In the genomic region with DNA sequence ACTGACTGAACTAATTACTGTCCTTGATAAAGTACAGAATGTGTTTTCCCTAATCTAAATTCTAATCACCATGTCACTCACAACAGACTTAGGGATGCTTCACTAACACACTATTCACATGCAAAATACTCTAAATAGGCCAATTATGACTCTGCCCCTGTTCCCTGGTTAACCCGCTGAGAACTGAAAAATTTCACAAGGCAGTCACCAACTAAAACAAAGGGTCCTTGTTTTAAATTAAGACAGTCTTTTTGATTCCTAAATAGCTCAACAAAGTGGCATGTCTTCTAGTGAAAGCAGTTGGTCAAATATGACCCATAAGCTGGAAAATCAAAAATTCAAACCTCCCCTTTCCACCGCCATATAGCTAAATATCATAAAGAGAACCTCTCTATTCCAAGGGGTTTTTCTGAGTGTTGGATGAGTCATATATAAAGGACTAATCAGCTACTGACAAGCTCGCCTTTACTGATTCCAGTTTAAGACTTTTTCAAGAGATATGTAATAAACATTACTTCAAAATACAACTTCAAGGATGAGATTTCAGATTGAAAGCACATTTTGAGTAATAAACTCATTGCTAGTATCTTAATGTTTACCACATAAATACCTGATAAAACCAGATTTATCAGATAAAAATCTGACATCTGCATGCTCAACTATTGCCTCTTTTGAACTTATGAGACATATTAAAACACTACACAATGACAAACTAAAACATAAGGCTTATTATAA, we compare ENCODE assay signal across 14 cellular contexts.
DNase-seq lines count a peak whose midpoint lies in the region; ATAC-seq, FAIRE-seq and TF ChIP-seq lines count a peak whose summit lies in the region.
"Had no signal": no experiment of that assay in that cellular context is flagged by ENCODE, and none has a peak within 500 bp of the region (broad histone marks: within the 10 kb centered on the region; RNA-seq: fewer than 3 reads in every experiment).

No MANE protein-coding gene starts in this region.

- no peaks in the 10 kb centered on the region for H3K27me3 ChIP-seq in layer of hippocampus (ENCODE audit: control insufficient read depth, insufficient read depth, low read length)
- no peaks in the 10 kb centered on the region for H3K27me3 ChIP-seq in Peyer's patch

- DNase-seq in SK-N-MC (ENCODE audit: low read depth, low spot score), result no peak
- no peak for DNase-seq in DMS53 (lab: John Stamatoyannopoulos, UW)
- DNase-seq in NCI-H2171 (lab: John Stamatoyannopoulos, UW), result no peak
- no peak for DNase-seq in GM19239 (ENCODE audit: insufficient read length, low spot score)
- no peak for DNase-seq in Peyer's patch
- DNase-seq: activated CD4-positive, alpha-beta memory T cell treated with anti-CD3 and anti-CD28 coated beads for 36 hours; activated naive CD4-positive, alpha-beta T cell treated with anti-CD3 and anti-CD28 coated beads, Interleukin-2, amount 50 U/mL, for 16 hours; dermis blood vessel endothelial cell; midbrain; NCI-H1417 treated with DMSO at 0.1 percent for 48 hours; T-cell had no signal

- no peaks in the 10 kb centered on the region for H3K36me3 ChIP-seq in SK-N-MC (ENCODE audit: insufficient read depth, low read length)
- no peaks in the 10 kb centered on the region for H3K36me3 ChIP-seq in Peyer's patch

- peak; percentile 81 for ATAC-seq in GM18502 (IDR thresholded peaks at IDR 0.05; ENCODE audit: poor library complexity, unreplicated experiment)
- ATAC-seq in HG02759 (IDR thresholded peaks at IDR 0.05; ENCODE audit: unreplicated experiment), result peak; percentile 64
- ATAC-seq: T-cell had no signal

- H3K4me1 ChIP-seq in Peyer's patch, result no peaks in the 10 kb centered on the region

- H3K9me3 ChIP-seq in SK-N-MC (ENCODE audit: low read depth, low read length), result no peaks in the 10 kb centered on the region
- H3K9me3 ChIP-seq in Peyer's patch, result no peaks in the 10 kb centered on the region

- H3K27ac ChIP-seq in SK-N-MC (peak overlapping the region; percentile 86), layer of hippocampus (ENCODE audit: low read depth, low read length) (peak overlapping the region; percentile 73), Peyer's patch (no peak overlapping the region)

- no peak for FAIRE-seq in GM19239 (lab: Jason Lieb, UNC)

- no peak for TF ChIP-seq POLR2A in Peyer's patch (IDR thresholded peaks at IDR 0.05)

- H3K4me3 ChIP-seq in SK-N-MC, result no peak overlapping the region
- no peak overlapping the region for H3K4me3 ChIP-seq in Peyer's patch

- H3K9ac ChIP-seq in SK-N-MC (ENCODE audit: insufficient read length), result no peak overlapping the region

- no peak for TF ChIP-seq CTCF in Peyer's patch (IDR thresholded peaks at IDR 0.05)

Comparison
In these comparisons a context has a peak if more than half of its experiments do, and no peak if none do; other contexts are left out.
1. H3K27ac ChIP-seq: peak in SK-N-MC (single experiment) and layer of hippocampus (single experiment); none in Peyer's patch (0 of 4).